Comparison of ENCODE assay signal across 8 cellular contexts in the genomic region with DNA sequence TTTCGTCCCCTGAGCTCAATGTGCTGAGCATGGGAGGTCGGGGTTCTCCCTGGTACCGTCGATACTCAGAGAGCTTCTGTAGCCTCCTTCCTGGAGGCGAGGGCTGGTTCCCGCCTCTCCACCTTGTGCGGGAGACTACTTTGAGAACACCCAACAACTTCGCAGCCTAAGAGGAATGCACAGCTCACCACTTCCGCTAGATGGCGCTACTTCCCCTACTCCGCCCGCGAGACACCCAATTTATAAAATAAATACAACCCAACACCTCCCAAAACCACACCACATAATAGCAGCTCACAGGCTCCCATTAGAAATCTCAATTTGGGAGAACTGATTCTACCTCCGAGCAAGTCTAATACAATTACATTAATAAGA. TPM values are rescaled to one million over a fixed set of nuclear protein-coding genes. Genes with fewer than 3 reads are reported as not detected.
DNase-seq lines count a peak whose midpoint lies in the region; ATAC-seq and TF ChIP-seq lines count a peak whose summit lies in the region.

No MANE protein-coding gene starts in this region.

- TF ChIP-seq CTCF in natural killer cell (IDR thresholded peaks at IDR 0.05) = peak; percentile 94

- H3K9me3 ChIP-seq in NT2/D1 (ENCODE audit: insufficient read depth, low read length) = no peaks in the 10 kb centered on the region

- H3K36me3 ChIP-seq in NT2/D1 (ENCODE audit: insufficient read depth, insufficient read length, low read length) = no peaks in the 10 kb centered on the region

- H3K4me3 ChIP-seq in NT2/D1 (ENCODE audit: insufficient read length, low read depth) = peak overlapping the region; percentile 59

- H3K27ac Mint-ChIP-seq in natural killer cell = no peak overlapping the region

- H3K4me1 ChIP-seq in NT2/D1 (ENCODE audit: insufficient read depth, insufficient read length) = no peaks in the 10 kb centered on the region

- H3K9ac ChIP-seq in NT2/D1 (ENCODE audit: insufficient read length, low read depth) = no peak overlapping the region

- peaks cover 15% of the 10 kb centered on the region for H3K4me1 Mint-ChIP-seq in activated T-cell treated with anti-CD3 and anti-CD28 coated beads, Interleukin-2, amount 50 U/mL, for 4 hours (ENCODE audit: low read depth)
- H3K4me1 Mint-ChIP-seq in natural killer cell = peaks cover 13 to 15% of the 10 kb centered on the region in 2 donors

- H3K4me3 Mint-ChIP-seq in activated T-cell treated with anti-CD3 and anti-CD28 coated beads, Interleukin-2, amount 50 U/mL, for 4 hours = peak overlapping the region; percentile 78
- peak overlapping the region; percentile 92 for H3K4me3 Mint-ChIP-seq in natural killer cell

- H3K27me3 ChIP-seq in NT2/D1 (ENCODE audit: insufficient read depth, insufficient read length) = peaks cover 69% of the 10 kb centered on the region

- H3K27me3 Mint-ChIP-seq in activated T-cell treated with anti-CD3 and anti-CD28 coated beads, Interleukin-2, amount 50 U/mL, for 4 hours (ENCODE audit: low read depth) = peaks cover 74% of the 10 kb centered on the region
- H3K27me3 Mint-ChIP-seq in natural killer cell (ENCODE audit: low read depth in 2 of 2) = peaks cover 50 to 52% of the 10 kb centered on the region in 2 donors

- ATAC-seq in HG03565 (IDR thresholded peaks at IDR 0.05; ENCODE audit: unreplicated experiment) (peak; percentile 46), natural killer cell (peak; percentile 85 to 87 (median 85))
- peak; percentile 51 to 58 for ATAC-seq in activated T-cell treated with anti-CD3 and anti-CD28 coated beads, Interleukin-2, amount 50 U/mL, for 4 hours

- DNase-seq in SIG-M5 treated with dmso at 0.1 percent for 504 hours (lab: John Stamatoyannopoulos, UW; ENCODE audit: unreplicated experiment) (peak; percentile 37), SIG-M5 (lab: John Stamatoyannopoulos, UW) (no peak), NT2/D1 (ENCODE audit: low read depth, low spot score) (peak; percentile 82), fibroblast of peridontal ligament (ENCODE audit: extremely low read depth) (peak; percentile 51), natural killer cell (peak; percentile 69)
- peak; percentile 55 for DNase-seq in activated T-cell treated with anti-CD3 and anti-CD28 coated beads, Interleukin-2, amount 50 U/mL, for 4 hours
- DNase-seq in stimulated activated naive CD4-positive, alpha-beta T cell (lab: John Stamatoyannopoulos, UW) = peak; percentile 6 to 64 (median 31)

- intact Hi-C loops in natural killer cell (cut with micrococcal nuclease) = loop anchor here (1.0 to 5.0 kb wide), 2 partner anchors 64 to 1032 kb away; no protein-coding TSS in a partner anchor

- no peaks in the 10 kb centered on the region for H3K9me3 Mint-ChIP-seq in activated T-cell treated with anti-CD3 and anti-CD28 coated beads, Interleukin-2, amount 50 U/mL, for 4 hours
- H3K9me3 Mint-ChIP-seq in natural killer cell = no peaks in the 10 kb centered on the region

- no peaks in the 10 kb centered on the region for H3K36me3 Mint-ChIP-seq in activated T-cell treated with anti-CD3 and anti-CD28 coated beads, Interleukin-2, amount 50 U/mL, for 4 hours (ENCODE audit: insufficient read depth)
- H3K36me3 Mint-ChIP-seq in natural killer cell = peaks cover 7% of the 10 kb centered on the region

RNA-seq across cellular contexts. Expression of a gene that starts 1.2 kb away (rescaled TPM):
- under 1 TPM in 2 of 3 donors, not detected in 1; 0.18 to 0.22 TPM for total RNA-seq in activated T-cell treated with anti-CD3 and anti-CD28 coated beads, Interleukin-2, amount 50 U/mL, for 4 hours
- total RNA-seq in natural killer cell = not detected
